ENCODE assay signal across 12 cellular contexts in genomic region chr20:35909176-35909575, GRCh38.
"Had no signal": no experiment of that assay in that cellular context is flagged by ENCODE, and none has a peak within 500 bp of the region (broad histone marks: within the 10 kb centered on the region; RNA-seq: fewer than 3 reads in every experiment).

No MANE protein-coding gene starts in this region.

- DNase-seq: activated CD4-positive, CD25-positive, alpha-beta regulatory T cell treated with anti-CD3 and anti-CD28 coated beads, Interleukin-2, amount 50 U/mL, for 72 hours; activated gamma-delta T cell; foreskin keratinocyte; head of caudate nucleus; left cardiac atrium; lower lobe of right lung; midbrain; stimulated activated CD4-positive, alpha-beta T cell treated with anti-CD3 and anti-CD28 coated beads, Interleukin-4, amount 100 ng/mL, for 1 hour; stimulated activated CD8-positive, alpha-beta memory T cell treated with anti-CD3 and anti-CD28 coated beads, Interleukin-4, amount 100 ng/mL, for 48 hours; thyroid gland; uterus had no signal

- H3K4me3 ChIP-seq: cardiac muscle cell, lower lobe of right lung, thyroid gland, uterus had no signal

- H3K9me3 ChIP-seq: lower lobe of right lung, thyroid gland, uterus had no signal

- ATAC-seq: foreskin keratinocyte, left cardiac atrium, lower lobe of right lung had no signal
